ENCODE assay signal across 22 cellular contexts in genomic region chr20:19631410-19631809, GRCh38.
DNase-seq lines count a peak whose midpoint lies in the region; ATAC-seq, FAIRE-seq and TF ChIP-seq lines count a peak whose summit lies in the region.
"Had no signal": no experiment of that assay in that cellular context is flagged by ENCODE, and none has a peak within 500 bp of the region (broad histone marks: within the 10 kb centered on the region; RNA-seq: fewer than 3 reads in every experiment).

No MANE protein-coding gene starts in this region.

- H3K27me3 Mint-ChIP-seq in stimulated activated memory B cell treated with anti-CD40 and anti-IgM and Interleukin-4, amounts not matched to agents 10 μg/mL and 1 μg/mL and 100 μg/mL, for 72 hours: peaks cover 42% of the 10 kb centered on the region

- H3K9ac ChIP-seq in IMR-90 (ENCODE audit: low read depth, low read length) (no peak overlapping the region), GM12878 (ENCODE audit: control insufficient read depth, insufficient read depth, low read length) (no peak overlapping the region)
- H3K9ac ChIP-seq: BLaER1 treated with 17β-estradiol and CSF1 and Interleukin-3, amounts not matched to agents 10 nM and 100 nM had no signal

- no peak overlapping the region for H2BK120ac ChIP-seq in IMR-90 (ENCODE audit: low read depth, low read length)

- no peak overlapping the region for H2BK5ac ChIP-seq in IMR-90 (ENCODE audit: low read depth, low read length, poor library complexity, severe bottlenecking)

- BruUV-seq in IMR-90 (replicated peaks; lab: Mats Ljungman, UMichigan): no TSS peak
- BruUV-seq in GM12878 (replicated peaks; lab: Mats Ljungman, UMichigan): no TSS peak

- RAD21 ChIA-PET in GM12878 (lab: Charles Lee; ENCODE audit: unreplicated experiment): interaction anchor here (2.0 to 5.0 kb wide), 2 partner anchors 30 kb away, joined by 15 to 94 read pairs; no protein-coding TSS in a partner anchor

- H2BK20ac ChIP-seq in IMR-90 (ENCODE audit: low read depth, low read length): no peak overlapping the region

- no peaks in the 10 kb centered on the region for H3K4me1 Mint-ChIP-seq in stimulated activated memory B cell treated with anti-CD40 and anti-IgM and Interleukin-4, amounts not matched to agents 10 μg/mL and 1 μg/mL and 100 μg/mL, for 72 hours
- H3K4me1 Mint-ChIP-seq: IgD-negative memory B cell had no signal

- H3K27ac Mint-ChIP-seq in stimulated activated memory B cell treated with anti-CD40 and anti-IgM and Interleukin-4, amounts not matched to agents 10 μg/mL and 1 μg/mL and 100 μg/mL, for 72 hours: no peak overlapping the region
- H3K27ac Mint-ChIP-seq: CD8-positive, alpha-beta T cell; IgD-negative memory B cell had no signal

- H3K27ac ChIP-seq in IMR-90 (ENCODE audit: insufficient read depth, low read length) (no peak overlapping the region), GM12878 (ENCODE audit: control insufficient read depth, insufficient read depth) (no peak overlapping the region), small intestine (ENCODE audit: low read depth in 1 of 2, low read length in 1 of 2) (no peak overlapping the region)
- H3K27ac ChIP-seq: BLaER1 treated with 17β-estradiol and CSF1 and Interleukin-3, amounts not matched to agents 10 nM and 100 nM; RWPE1 had no signal

- no CpG with 5 or more reads among the region's 5 CpGs for WGBS in IMR-90 (ENCODE audit: extremely low coverage in 2 of 2, insufficient read length in 1 of 2), 2 experiments
- WGBS in GM12878 (ENCODE audit: insufficient coverage, insufficient replicate concordance, low lambda C conversion rate, missing lambda C conversion rate): 61% methylated on average over 5 of the region's 5 CpGs
- 17 to 66% (median 29%) methylated on average over 5 of the region's 5 CpGs for WGBS in small intestine, 3 donors

- POLR2A ChIA-PET in IMR-90 (lab: Charles Lee; ENCODE audit: unreplicated experiment): no interaction called here
- POLR2A ChIA-PET in GM12878 (lab: Charles Lee): no interaction called here

- intact Hi-C loops in IMR-90 (cut with micrococcal nuclease) (no loop called here), GM12878 (cut with micrococcal nuclease; ENCODE audit: unreplicated experiment) (no loop called here)

- H3K4ac ChIP-seq in IMR-90 (ENCODE audit: low read depth, low read length): no peak overlapping the region

- DNase-seq in IMR-90 (no peak), GM12878 (ENCODE audit: low read depth, low spot score) (no peak), left lobe of liver (ENCODE audit: low spot score) (peak; percentile 61), small intestine (peak; percentile 10)
- no peak for DNase-seq in activated T-cell treated with anti-CD3 and anti-CD28 coated beads, Interleukin-2, amount 50 U/mL, for 48 hours
- DNase-seq: CD8-positive, alpha-beta T cell; DMS53; EL; NCI-H187; NCI-H226; NCI-H524; NCI-H82; PC-3; SIG-M5 had no signal

- no peak overlapping the region for H3K4me3 ChIP-seq in IMR-90 (ENCODE audit: insufficient read depth, low read depth, low read length)
- H3K4me3 ChIP-seq in GM12878: no peak overlapping the region
- no peak overlapping the region for H3K4me3 ChIP-seq in small intestine (ENCODE audit: low read depth in 1 of 2, low read length in 2 of 2)
- H3K4me3 ChIP-seq: BLaER1 treated with 17β-estradiol and CSF1 and Interleukin-3, amounts not matched to agents 10 nM and 100 nM had no signal

- no peak overlapping the region for H3K56ac ChIP-seq in IMR-90 (ENCODE audit: extremely low read depth, insufficient read depth, low read length)

- H2AFZ ChIP-seq in IMR-90 (replicated peaks; ENCODE audit: low read length, poor library complexity) (no peak overlapping the region), GM12878 (ENCODE audit: control insufficient read depth, low read depth, low read length) (no peak overlapping the region)

- FAIRE-seq in GM12878 (lab: Jason Lieb, UNC) (no peak), small intestine (lab: Jason Lieb, UNC) (no peak)
- FAIRE-seq: GM12891, H1 had no signal

- H3K4me1 ChIP-seq in IMR-90 (ENCODE audit: control insufficient read depth, insufficient read depth, low read length) (no peaks in the 10 kb centered on the region), GM12878 (ENCODE audit: control insufficient read depth, insufficient read depth, low read length) (no peaks in the 10 kb centered on the region), small intestine (ENCODE audit: control insufficient read depth in 2 of 2, insufficient read depth in 1 of 2, low read depth in 1 of 2, low read length in 1 of 2) (no peaks in the 10 kb centered on the region)

- TF ChIP-seq CTCF in IMR-90 (conservative IDR thresholded peaks at IDR 0.05; ENCODE audit: low read depth, low read length): no peak
- no peak for TF ChIP-seq CTCF in GM12878 (IDR thresholded peaks at IDR 0.05 in 2 of 3, conservative IDR thresholded peaks at IDR 0.05 in 1 of 3; ENCODE audit: control insufficient read depth in 2 of 3, extremely low read depth in 1 of 3, insufficient read depth in 1 of 3, low read depth in 3 of 3, low read length in 3 of 3)

- TF ChIP-seq RAD21 in IMR-90 (IDR thresholded peaks at IDR 0.05; ENCODE audit: low read length): no peak
- TF ChIP-seq RAD21 in GM12878 (IDR thresholded peaks at IDR 0.05; ENCODE audit: insufficient read depth, low read depth, low read length): no peak

- H3K79me1 ChIP-seq in IMR-90 (ENCODE audit: low read depth in 1 of 2, low read length in 2 of 2): no peaks in the 10 kb centered on the region

- no peaks in the 10 kb centered on the region for H3K9me3 Mint-ChIP-seq in stimulated activated memory B cell treated with anti-CD40 and anti-IgM and Interleukin-4, amounts not matched to agents 10 μg/mL and 1 μg/mL and 100 μg/mL, for 72 hours
- H3K9me3 Mint-ChIP-seq: CD8-positive, alpha-beta T cell; IgD-negative memory B cell had no signal

- H3K4me2 ChIP-seq in IMR-90 (ENCODE audit: low read depth, low read length) (no peak overlapping the region), GM12878 (ENCODE audit: control insufficient read depth, insufficient read depth) (no peak overlapping the region)
- H3K4me2 ChIP-seq: BLaER1 treated with 17β-estradiol and CSF1 and Interleukin-3, amounts not matched to agents 10 nM and 100 nM had no signal

- dilution Hi-C loops in IMR-90 (cut with HindIII; ENCODE audit: low sequenced_read_pairs, unreplicated experiment): no loop called here

- no peak overlapping the region for H2BK15ac ChIP-seq in IMR-90 (ENCODE audit: low read depth, low read length)

- H3K4me3 Mint-ChIP-seq in stimulated activated memory B cell treated with anti-CD40 and anti-IgM and Interleukin-4, amounts not matched to agents 10 μg/mL and 1 μg/mL and 100 μg/mL, for 72 hours: no peak overlapping the region
- H3K4me3 Mint-ChIP-seq: CD8-positive, alpha-beta T cell; IgD-negative memory B cell had no signal

- no peak overlapping the region for H3K18ac ChIP-seq in IMR-90 (ENCODE audit: low read depth, low read length)

- H4K91ac ChIP-seq in IMR-90 (ENCODE audit: insufficient read depth, low read depth, low read length): no peak overlapping the region

- no peaks in the 10 kb centered on the region for H3K79me2 ChIP-seq in GM12878 (ENCODE audit: control insufficient read depth, insufficient read depth, low read length)

- TF ChIP-seq POLR2A in IMR-90 (IDR thresholded peaks at IDR 0.05; ENCODE audit: low read depth, low read length) (no peak), GM12878 (IDR thresholded peaks at IDR 0.05; ENCODE audit: low read depth, low read length) (no peak)

- SMC1A ChIA-PET in GM12878 (lab: Charles Lee; ENCODE audit: uncharacterized antibody, unreplicated experiment): interaction anchor here (3.2 to 6.0 kb wide), 2 partner anchors 11 to 31 kb away, joined by 17 to 150 read pairs; no protein-coding TSS in a partner anchor

- ATAC-seq in IMR-90 (ENCODE audit: low read depth): no peak
- ATAC-seq in GM12878: no peak
- ATAC-seq in left lobe of liver: peak; percentile 72
- no peak for ATAC-seq in stimulated activated memory B cell treated with anti-CD40 and anti-IgM and Interleukin-4, amounts not matched to agents 10 μg/mL and 1 μg/mL and 100 μg/mL, for 72 hours
- ATAC-seq in GM19351 (IDR thresholded peaks at IDR 0.05; ENCODE audit: unreplicated experiment): no peak
- ATAC-seq in GM18909 (IDR thresholded peaks at IDR 0.05; ENCODE audit: poor library complexity, unreplicated experiment): no peak
- ATAC-seq: CD8-positive, alpha-beta T cell; PC-3 had no signal

- TF ChIP-seq EP300 in GM12878 (IDR thresholded peaks at IDR 0.05; ENCODE audit: borderline replicate concordance in 1 of 2, control insufficient read depth in 1 of 2, low read depth in 2 of 2, low read length in 2 of 2): no peak

- H2AK5ac ChIP-seq in IMR-90 (ENCODE audit: low read depth, low read length): no peak overlapping the region

- H3K14ac ChIP-seq in IMR-90 (replicated peaks; ENCODE audit: low read depth, low read length): no peak overlapping the region

- CTCF ChIA-PET in IMR-90 (lab: Yijun Ruan, JAX): no interaction called here
- CTCF ChIA-PET in GM12878 (lab: Yijun Ruan, JAX): interaction anchor here (9.1 kb wide), 1 partner anchor 31 kb away, joined by 264 read pairs; no protein-coding TSS in a partner anchor

- H4K20me1 ChIP-seq in IMR-90 (ENCODE audit: insufficient read depth, low read length) (no peaks in the 10 kb centered on the region), GM12878 (ENCODE audit: control insufficient read depth, insufficient read depth) (no peaks in the 10 kb centered on the region)
- H4K20me1 ChIP-seq: BLaER1 treated with 17β-estradiol and CSF1 and Interleukin-3, amounts not matched to agents 10 nM and 100 nM had no signal

- in situ Hi-C loops in IMR-90 (cut with MboI; ENCODE audit: low sequenced_read_pairs): no loop called here
- in situ Hi-C loops in GM12878 (cut with MboI): no loop called here

- H2AK9ac ChIP-seq in IMR-90 (replicated peaks; ENCODE audit: low read depth, low read length, poor library complexity): no peak overlapping the region

- H4K8ac ChIP-seq in IMR-90 (ENCODE audit: low read depth in 2 of 2, low read length in 2 of 2): no peak overlapping the region

- H3K9me3 ChIP-seq in IMR-90 (ENCODE audit: control insufficient read depth, insufficient read depth, low read length): no peaks in the 10 kb centered on the region
- no peaks in the 10 kb centered on the region for H3K9me3 ChIP-seq in GM12878 (replicated peaks; ENCODE audit: control insufficient read depth, insufficient read depth, low read length)
- H3K9me3 ChIP-seq in small intestine (ENCODE audit: control insufficient read depth, low read depth): no peaks in the 10 kb centered on the region

- no peaks in the 10 kb centered on the region for H3K9me1 ChIP-seq in IMR-90 (ENCODE audit: insufficient read depth, low read length)

- H3K27me3 ChIP-seq in IMR-90 (ENCODE audit: control insufficient read depth, insufficient read depth, low read length) (peaks cover 8% of the 10 kb centered on the region), GM12878 (replicated peaks in 1 of 2; ENCODE audit: control insufficient read depth in 2 of 2, insufficient read depth in 2 of 2, low read length in 1 of 2) (no peaks in the 10 kb centered on the region), small intestine (ENCODE audit: control insufficient read depth in 2 of 2, insufficient read depth in 2 of 2, low read length in 2 of 2) (no peaks in the 10 kb centered on the region)
- H3K27me3 ChIP-seq: BLaER1 treated with 17β-estradiol and CSF1 and Interleukin-3, amounts not matched to agents 10 nM and 100 nM had no signal

- H3K36me3 Mint-ChIP-seq in stimulated activated memory B cell treated with anti-CD40 and anti-IgM and Interleukin-4, amounts not matched to agents 10 μg/mL and 1 μg/mL and 100 μg/mL, for 72 hours: no peaks in the 10 kb centered on the region
- H3K36me3 Mint-ChIP-seq: CD8-positive, alpha-beta T cell had no signal

- H3K23ac ChIP-seq in IMR-90 (ENCODE audit: low read depth, low read length): no peak overlapping the region

- no peak overlapping the region for H4K5ac ChIP-seq in IMR-90 (ENCODE audit: low read depth, low read length)

- H3K36me3 ChIP-seq in IMR-90 (ENCODE audit: control insufficient read depth, insufficient read depth, low read length) (no peaks in the 10 kb centered on the region), GM12878 (ENCODE audit: control insufficient read depth in 2 of 2, insufficient read depth in 2 of 2, low read length in 1 of 2) (no peaks in the 10 kb centered on the region), small intestine (ENCODE audit: control insufficient read depth in 2 of 2, insufficient read depth in 2 of 2, low read length in 2 of 2) (no peaks in the 10 kb centered on the region)
- H3K36me3 ChIP-seq: BLaER1 treated with 17β-estradiol and CSF1 and Interleukin-3, amounts not matched to agents 10 nM and 100 nM had no signal

Comparison
In these comparisons a context has a peak if more than half of its experiments do, and no peak if none do; other contexts are left out.
1. DNase-seq: peak in left lobe of liver (single experiment) and small intestine (single experiment); none in IMR-90 (single experiment), GM12878 (single experiment) and activated T-cell treated with anti-CD3 and anti-CD28 coated beads, Interleukin-2, amount 50 U/mL, for 48 hours (0 of 2).